ENCODE assay signal across 20 cellular contexts in genomic region chr17:65102788-65103187, GRCh38. TPM values are rescaled to one million over a fixed set of nuclear protein-coding genes. Genes with fewer than 3 reads are reported as not detected.
DNase-seq lines count a peak whose midpoint lies in the region; ATAC-seq and TF ChIP-seq lines count a peak whose summit lies in the region.
"Had no signal": no experiment of that assay in that cellular context is flagged by ENCODE, and none has a peak within 500 bp of the region (broad histone marks: within the 10 kb centered on the region; RNA-seq: fewer than 3 reads in every experiment).

No MANE protein-coding gene starts in this region.

- H2AFZ ChIP-seq in SU-DHL-6 (ENCODE audit: low read depth, low read length, severe bottlenecking), result no peak overlapping the region
- H2AFZ ChIP-seq: hepatocyte had no signal

- H3K36me3 ChIP-seq in SU-DHL-6 (ENCODE audit: low read length), result no peaks in the 10 kb centered on the region; the same call in 1 of the 2 replicates
- H3K36me3 ChIP-seq: lower lobe of right lung had no signal

- no peaks in the 10 kb centered on the region for H3K9me3 ChIP-seq in SU-DHL-6 (ENCODE audit: insufficient read depth, low read length)
- H3K9me3 ChIP-seq: lower lobe of right lung had no signal

- H3K4me2 ChIP-seq in SU-DHL-6 (ENCODE audit: low read depth, low read length, poor library complexity, severe bottlenecking), result peak overlapping the region; percentile 83
- H3K4me2 ChIP-seq: hepatocyte had no signal

- TF ChIP-seq CTCF in SU-DHL-6 (IDR thresholded peaks at IDR 0.05; ENCODE audit: insufficient read depth, low read length, poor library complexity, severe bottlenecking), result no peak

- peaks cover 33% of the 10 kb centered on the region for H3K79me2 ChIP-seq in SU-DHL-6 (ENCODE audit: insufficient read depth, low read length)
- H3K79me2 ChIP-seq: hepatocyte had no signal

- no peak overlapping the region for H3K4me3 ChIP-seq in SU-DHL-6 (ENCODE audit: insufficient read depth, low read length, poor library complexity, severe bottlenecking)
- H3K4me3 ChIP-seq: hepatocyte, lower lobe of right lung, SK-N-MC had no signal

- 0 out of 2 replicates have a peak overlapping the region, but pooled peaks have one; percentile 21 for H3K27ac ChIP-seq in SU-DHL-6 (ENCODE audit: low read depth, low read length)
- H3K27ac ChIP-seq: hepatocyte, lower lobe of right lung, SK-N-MC had no signal

- no peaks in the 10 kb centered on the region for H3K9me2 ChIP-seq in SU-DHL-6 (replicated peaks; ENCODE audit: insufficient read depth, low read length)

- DNase-seq in EH (ENCODE audit: low read depth) (peak; percentile 37), Kasumi-1 (lab: John Stamatoyannopoulos, UW) (peak; percentile 70 to 77), iris pigment epithelial cell (ENCODE audit: low read depth) (peak; percentile 22), ecto neural progenitor cell (ENCODE audit: low spot score) (no peak), sciatic nerve (ENCODE audit: low spot score) (no peak)
- DNase-seq in activated CD4-positive, alpha-beta T cell treated with anti-CD3 and anti-CD28 coated beads for 4 hours, result no peak
- DNase-seq: activated CD4-positive, alpha-beta T cell treated with anti-CD3 and anti-CD28 coated beads for 36 hours; activated naive CD8-positive, alpha-beta T cell treated with anti-CD3 and anti-CD28 coated beads for 36 hours; CD4-positive, alpha-beta memory T cell; H9; lower lobe of right lung; NCI-H1694; retina; stimulated activated CD4-positive, alpha-beta T cell treated with anti-CD3 and anti-CD28 coated beads, Interleukin-4, amount 100 ng/mL, for 4 hours; T1000; trophoblast cell had no signal

- ATAC-seq in HG02852 (IDR thresholded peaks at IDR 0.05; ENCODE audit: unreplicated experiment) (no peak), sciatic nerve (no peak)
- ATAC-seq: activated CD4-positive, alpha-beta T cell treated with anti-CD3 and anti-CD28 coated beads for 36 hours; lower lobe of right lung had no signal

- peaks cover 12% of the 10 kb centered on the region for H3F3A ChIP-seq in SU-DHL-6 (ENCODE audit: insufficient read depth)

- no peaks in the 10 kb centered on the region for H3K27me3 ChIP-seq in SU-DHL-6 (ENCODE audit: low read length)
- H3K27me3 ChIP-seq: hepatocyte had no signal

- intact Hi-C loops in sciatic nerve (cut with DNase I), result no loop called here

- no peaks in the 10 kb centered on the region for H4K20me1 ChIP-seq in SU-DHL-6 (ENCODE audit: low read depth, low read length)

- H3K9ac ChIP-seq in SU-DHL-6 (ENCODE audit: low read length), result peak overlapping the region; percentile 7; the same call in 1 of the 2 replicates

RNA-seq across cellular contexts. Expression of gene RGS9, which starts 34.4 kb away (rescaled TPM):
- total RNA-seq in sciatic nerve, result 21.0 TPM

RNA-seq across cellular contexts. Expression of gene GNA13, which starts 46.2 kb away (rescaled TPM):
- 50.3 TPM for total RNA-seq in sciatic nerve

Comparison
In these comparisons a context has a peak if more than half of its experiments do, and no peak if none do; other contexts are left out.
1. DNase-seq: peak in EH (single experiment), Kasumi-1 (2 of 2) and iris pigment epithelial cell (single experiment); none in ecto neural progenitor cell (single experiment), sciatic nerve (single experiment) and activated CD4-positive, alpha-beta T cell treated with anti-CD3 and anti-CD28 coated beads for 4 hours (0 of 2).